Comparison of ENCODE assay signal across 30 cellular contexts in genomic region chr11:2920343-2920742, GRCh38.
"Had no signal": no experiment of that assay in that cellular context is flagged by ENCODE, and none has a peak within 500 bp of the region (broad histone marks: within the 10 kb centered on the region; RNA-seq: fewer than 3 reads in every experiment).

No MANE protein-coding gene starts in this region.

- H3K4me3 ChIP-seq: adrenal gland, body of pancreas, breast epithelium, MG63, PC-9, SJSA1 had no signal

- ATAC-seq: activated CD8-positive, alpha-beta T cell treated with anti-CD3 and anti-CD28 coated beads for 36 hours; activated naive CD4-positive, alpha-beta T cell treated with anti-CD3 and anti-CD28 coated beads, Interleukin-2, amount 50 U/mL, for 72 hours; activated T-cell treated with anti-CD3 and anti-CD28 coated beads, Interleukin-2, amount 50 U/mL, for 72 hours; body of pancreas had no signal

- FAIRE-seq: astrocyte, RCC 7860, TTC549 had no signal

- H2AFZ ChIP-seq: PC-9 had no signal

- H3K27me3 ChIP-seq: adrenal gland, body of pancreas, breast epithelium, MG63, SJSA1 had no signal

- H3K4me1 ChIP-seq: adrenal gland, body of pancreas, SJSA1 had no signal

- DNase-seq: activated CD4-positive, alpha-beta T cell treated with anti-CD3 and anti-CD28 coated beads, Interleukin-2, amount 10 ng/mL, durations not matched to agents 24 days and 14 days; activated CD4-positive, alpha-beta T cell treated with anti-CD3 and anti-CD28 coated beads, Interleukin-2, amount 50 U/mL, for 4 hours; activated CD8-positive, alpha-beta T cell treated with anti-CD3 and anti-CD28 coated beads for 36 hours; activated gamma-delta T cell; activated naive CD4-positive, alpha-beta T cell treated with anti-CD3 and anti-CD28 coated beads for 36 hours; activated T-cell treated with anti-CD3 and anti-CD28 coated beads, Interleukin-2, amount 50 U/mL, for 1 hour; activated T-cell treated with anti-CD3 and anti-CD28 coated beads, Interleukin-2, amount 50 U/mL, for 72 hours; adrenal gland; body of pancreas; Kasumi-1; KG1; MG63; NCI-H1048; NCI-H1105 treated with DMSO at 0.1 percent for 48 hours; NCI-H1436; NCI-H1694; NCI-H1930; NCI-H2081 treated with DMSO at 0.1 percent for 48 hours; NCI-H345; NCI-H524 treated with DMSO at 0.1 percent for 48 hours; NK-92 treated with Interleukin-12 subunit alpha and Interleukin-12 subunit beta, amount 100 ng/mL, for 24 hours; PC-9; SHP77 treated with DMSO at 0.1 percent for 48 hours; SK-N-SH had no signal

- H3K36me3 ChIP-seq: adrenal gland, breast epithelium, MG63, SJSA1 had no signal

- H3K27ac ChIP-seq: adrenal gland, body of pancreas, breast epithelium, PC-9, SJSA1 had no signal

- H3K9ac ChIP-seq: SK-N-SH had no signal

- H3K4me2 ChIP-seq: PC-9, SK-N-SH had no signal

- H3K9me3 ChIP-seq: adrenal gland, body of pancreas, breast epithelium, MG63, SK-N-SH had no signal
